ENCODE assay signal across 8 cellular contexts in the genomic region with DNA sequence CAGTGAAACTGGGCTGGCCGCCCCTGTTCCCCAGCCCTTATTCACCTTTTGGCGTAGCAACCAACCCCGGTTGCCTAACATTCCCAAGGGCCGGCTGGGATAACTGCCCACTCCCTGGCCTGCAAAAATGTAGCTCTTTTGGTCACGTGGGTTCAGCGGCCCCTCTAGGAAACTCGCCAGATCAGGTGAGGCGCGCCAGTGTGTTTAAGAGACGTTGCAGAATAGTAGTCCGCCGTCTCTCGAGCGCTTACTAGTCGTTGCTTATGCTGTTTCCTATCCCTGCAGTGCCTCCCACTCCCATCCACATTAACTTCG. TPM values are rescaled to one million over a fixed set of nuclear protein-coding genes. Genes with fewer than 3 reads are reported as not detected.
A peak's percentile ranks its signal among the peaks of the same experiment; 100 is the strongest.
DNase-seq lines count a peak whose midpoint lies in the region; ATAC-seq and TF ChIP-seq lines count a peak whose summit lies in the region.

No MANE protein-coding gene starts in this region.

- CTCF ChIA-PET in naive thymus-derived CD4-positive, alpha-beta T cell (lab: Charles Lee): interaction anchor here (0.8 kb wide), 2 partner anchors 13 to 615 kb away, joined by 4 read pairs; no protein-coding TSS in a partner anchor

- POLR2A ChIA-PET in naive thymus-derived CD4-positive, alpha-beta T cell (lab: Charles Lee): interaction anchor here (0.6 to 4.0 kb wide), 11 partner anchors 9 to 817 kb away, joined by 3 to 55 read pairs (median 6); a partner anchor contains a TSS

- H3K27ac ChIP-seq in fibroblast of lung (ENCODE audit: insufficient read depth, low read length): peak overlapping the region; percentile 100
- peak overlapping the region; percentile 99 for H3K27ac ChIP-seq in naive thymus-derived CD4-positive, alpha-beta T cell (ENCODE audit: low read depth, low read length)

- in situ Hi-C loops in G401 (cut with HindIII; ENCODE audit: low sequenced_read_pairs): no loop called here

- no peaks in the 10 kb centered on the region for H3K4me1 ChIP-seq in NT2/D1 (ENCODE audit: insufficient read depth, insufficient read length)
- H3K4me1 ChIP-seq in fibroblast of lung (ENCODE audit: control insufficient read depth, extremely low read depth, insufficient read depth, low read length): peaks cover 2% of the 10 kb centered on the region
- peaks cover 21 to 22% of the 10 kb centered on the region in 2 donors for H3K4me1 ChIP-seq in naive thymus-derived CD4-positive, alpha-beta T cell (ENCODE audit: control insufficient read depth in 2 of 2, insufficient read depth in 2 of 2, low read length in 2 of 2)

- H3K4me3 ChIP-seq in NT2/D1 (ENCODE audit: insufficient read length, low read depth) (peak overlapping the region; percentile 89), fibroblast of lung (replicated peaks in 1 of 4; ENCODE audit: control extremely low read depth in 1 of 4, insufficient read depth in 1 of 4, low read depth in 3 of 4, low read length in 4 of 4) (peak overlapping the region; percentile 90 to 95 (median 92))
- peak overlapping the region; percentile 97 for H3K4me3 ChIP-seq in naive thymus-derived CD4-positive, alpha-beta T cell (ENCODE audit: low read length)

- peaks cover 0 to 9% (median 0%) of the 10 kb centered on the region in 11 donors for H3K9me3 Mint-ChIP-seq in naive thymus-derived CD4-positive, alpha-beta T cell

- peak; percentile 65 for DNase-seq in G401 (ENCODE audit: low spot score)
- DNase-seq in HPDE6-E6E7 (ENCODE audit: extremely low spot score): peak; percentile 20
- DNase-seq in NT2/D1 (ENCODE audit: low read depth, low spot score): no peak
- DNase-seq in activated T-helper 1 cell treated with Interleukin-2 at 50 U/mL for 16 hours (ENCODE audit: low read depth): peak; percentile 17
- DNase-seq in fibroblast of lung (ENCODE audit: low read depth in 2 of 2): peak; percentile 58 to 66
- peak in 7 of 9 donors; percentile 26 to 55 (median 49) for DNase-seq in naive thymus-derived CD4-positive, alpha-beta T cell
- peak in 4 of 6 experiments; percentile 23 to 56 (median 40) for DNase-seq in stimulated activated naive CD4-positive, alpha-beta T cell (lab: John Stamatoyannopoulos, UW)

- ATAC-seq in naive thymus-derived CD4-positive, alpha-beta T cell: no peak
- no peak for ATAC-seq in HG03457 (IDR thresholded peaks at IDR 0.05; ENCODE audit: unreplicated experiment)

- peaks cover 48% of the 10 kb centered on the region for H3K79me2 ChIP-seq in fibroblast of lung (ENCODE audit: control insufficient read depth, insufficient read depth, low read length)

- no peaks in the 10 kb centered on the region for H4K20me1 ChIP-seq in fibroblast of lung (ENCODE audit: control insufficient read depth, extremely low read depth, insufficient read depth, low read length)

- H3K27me3 Mint-ChIP-seq in naive thymus-derived CD4-positive, alpha-beta T cell: no peaks in the 10 kb centered on the region

- H3K4me2 ChIP-seq in fibroblast of lung (ENCODE audit: extremely low read depth, insufficient read depth, low read length): peak overlapping the region; percentile 96

- H2AFZ ChIP-seq in fibroblast of lung (ENCODE audit: low read length): peak overlapping the region; percentile 83

- H3K9me3 ChIP-seq in NT2/D1 (ENCODE audit: insufficient read depth, low read length) (no peaks in the 10 kb centered on the region), fibroblast of lung (ENCODE audit: control insufficient read depth, insufficient read depth, low read depth, low read length) (no peaks in the 10 kb centered on the region)
- H3K9me3 ChIP-seq in naive thymus-derived CD4-positive, alpha-beta T cell (ENCODE audit: control insufficient read depth in 2 of 3, low read length in 3 of 3): no peaks in the 10 kb centered on the region

- H3K9ac ChIP-seq in NT2/D1 (ENCODE audit: insufficient read length, low read depth) (peak overlapping the region; percentile 84), fibroblast of lung (ENCODE audit: insufficient read depth, low read length) (peak overlapping the region; percentile 99)

- no peak for TF ChIP-seq CTCF in fibroblast of lung (conservative IDR thresholded peaks at IDR 0.05 in 1 of 2, IDR thresholded peaks at IDR 0.05 in 1 of 2; ENCODE audit: low read depth in 1 of 2, low read length in 2 of 2)

- peak overlapping the region; percentile 100 for H3K27ac Mint-ChIP-seq in naive thymus-derived CD4-positive, alpha-beta T cell

- H3K36me3 ChIP-seq in NT2/D1 (ENCODE audit: insufficient read depth, insufficient read length, low read length): peaks cover 12% of the 10 kb centered on the region
- no peaks in the 10 kb centered on the region for H3K36me3 ChIP-seq in fibroblast of lung (ENCODE audit: control insufficient read depth, insufficient read depth, low read length)
- peaks cover 0 to 18% (median 8%) of the 10 kb centered on the region in 3 experiments for H3K36me3 ChIP-seq in naive thymus-derived CD4-positive, alpha-beta T cell (ENCODE audit: control insufficient read depth in 2 of 3, insufficient read depth in 3 of 3, low read length in 3 of 3)

- peaks cover 0 to 18% (median 15%) of the 10 kb centered on the region in 5 donors for H3K36me3 Mint-ChIP-seq in naive thymus-derived CD4-positive, alpha-beta T cell

- H3K27me3 ChIP-seq in NT2/D1 (ENCODE audit: insufficient read depth, insufficient read length) (no peaks in the 10 kb centered on the region), fibroblast of lung (ENCODE audit: control insufficient read depth, insufficient read depth, low read length) (no peaks in the 10 kb centered on the region)
- no peaks in the 10 kb centered on the region for H3K27me3 ChIP-seq in naive thymus-derived CD4-positive, alpha-beta T cell (ENCODE audit: control insufficient read depth in 2 of 2, insufficient read depth in 2 of 2, low read length in 2 of 2)

- peak overlapping the region; percentile 93 to 100 (median 100) for H3K4me3 Mint-ChIP-seq in naive thymus-derived CD4-positive, alpha-beta T cell

- peaks cover 48 to 74% (median 61%) of the 10 kb centered on the region in 7 donors for H3K4me1 Mint-ChIP-seq in naive thymus-derived CD4-positive, alpha-beta T cell

- intact Hi-C loops in naive thymus-derived CD4-positive, alpha-beta T cell (cut with micrococcal nuclease): loop anchor here (1.0 to 5.0 kb wide), 13 partner anchors 221 to 1298 kb away; a partner anchor contains a TSS

RNA-seq across cellular contexts. Expression of a gene that starts 0.6 kb away (rescaled TPM):
- total RNA-seq in G401 (2014; rRNA removed; shearing (Covaris generic)): 62.0 and 62.8 TPM in 2 replicates
- 55.8 and 59.1 TPM in 2 replicates for total RNA-seq in fibroblast of lung
- 30.6 and 37.0 TPM in 2 replicates for polyA plus RNA-seq in fibroblast of lung
- polyA plus RNA-seq in fibroblast of lung (2012): 17.1 and 23.1 TPM in 2 replicates
- polyA minus RNA-seq in fibroblast of lung (ENCODE audit: low replicate concordance): 1.3 and 4.2 TPM in 2 replicates
- 10 to 100 TPM; 47.8 to 72.3 (median 68.9) TPM for total RNA-seq in naive thymus-derived CD4-positive, alpha-beta T cell
- 10 to 100 TPM; 45.8 to 56.6 TPM for polyA plus RNA-seq in naive thymus-derived CD4-positive, alpha-beta T cell

RNA-seq across cellular contexts. Expression of a gene that starts 1.3 kb away (rescaled TPM):
- total RNA-seq in G401 (2014; rRNA removed; shearing (Covaris generic)): 11.4 and 13.1 TPM in 2 replicates
- total RNA-seq in fibroblast of lung: 16.7 and 18.2 TPM in 2 replicates
- polyA plus RNA-seq in fibroblast of lung: 14.9 and 18.4 TPM in 2 replicates
- polyA plus RNA-seq in fibroblast of lung (2012): 6.9 and 7.3 TPM in 2 replicates
- 0.70 and 6.2 TPM in 2 replicates for polyA minus RNA-seq in fibroblast of lung (ENCODE audit: low replicate concordance)
- total RNA-seq in naive thymus-derived CD4-positive, alpha-beta T cell: 10 to 100 TPM; 42.0 to 82.1 (median 56.3) TPM
- 10 to 100 TPM; 10.6 to 12.7 TPM for polyA plus RNA-seq in naive thymus-derived CD4-positive, alpha-beta T cell
